8 cellular contexts compared by ENCODE assay signal in genomic region chr20:47785900-47786762, GRCh38. TPM values are rescaled to one million over a fixed set of nuclear protein-coding genes. Genes with fewer than 3 reads are reported as not detected.
DNase-seq lines count a peak whose midpoint lies in the region; ATAC-seq and TF ChIP-seq lines count a peak whose summit lies in the region.

No MANE protein-coding gene starts in this region.

- H3K27me3 ChIP-seq in RWPE2 (ENCODE audit: insufficient read depth, poor library complexity, severe bottlenecking) = no peaks in the 10 kb centered on the region

- peaks cover 30% of the 10 kb centered on the region for H3K36me3 ChIP-seq in RWPE2 (ENCODE audit: low read depth)

- ATAC-seq in RWPE2 (ENCODE audit: low read depth) (peak; percentile 65), GM21528 (IDR thresholded peaks at IDR 0.05; ENCODE audit: low FRiP score, unreplicated experiment) (no peak), HG02981 (IDR thresholded peaks at IDR 0.05; ENCODE audit: unreplicated experiment) (no peak)

- DNase-seq in Caki2 (ENCODE audit: low read depth) = peak; percentile 90
- DNase-seq in HFF-Myc (ENCODE audit: extremely low read depth, low read depth) = no peak
- DNase-seq in RWPE2 (ENCODE audit: low spot score) = no peak
- DNase-seq in ecto neural progenitor cell (ENCODE audit: low spot score) = peak; percentile 85
- DNase-seq in left kidney (ENCODE audit: low read depth, low spot score) = peak; percentile 96
- DNase-seq in stimulated activated CD8-positive, alpha-beta memory T cell treated with anti-CD3 and anti-CD28 coated beads, Interleukin-4, amount 100 ng/mL, for 48 hours = peak; percentile 37

- H3K4me3 ChIP-seq in HFF-Myc (replicated peaks; ENCODE audit: low read depth, low read length) (peak overlapping the region; percentile 39), RWPE2 (ENCODE audit: severe bottlenecking) (peak overlapping the region; percentile 93)

- peak; percentile 72 for TF ChIP-seq CTCF in HFF-Myc (IDR thresholded peaks at IDR 0.05; ENCODE audit: low read depth, low read length, missing control alignments)
- peak; percentile 100 for TF ChIP-seq CTCF in RWPE2 (IDR thresholded peaks at IDR 0.05; ENCODE audit: poor library complexity, severe bottlenecking)

- H3K4me1 ChIP-seq in RWPE2 (ENCODE audit: insufficient read depth, poor library complexity, severe bottlenecking) = peaks cover 37% of the 10 kb centered on the region

- H3K9me3 ChIP-seq in RWPE2 (ENCODE audit: severe bottlenecking) = no peaks in the 10 kb centered on the region

- in situ Hi-C loops in Caki2 (cut with HindIII; ENCODE audit: low pct_unique_long_range_greater_than_20kb, low sequenced_read_pairs) = loop anchor here (10.0 kb wide), 2 partner anchors 111 to 509 kb away; no protein-coding TSS in a partner anchor

- H3K27ac ChIP-seq in RWPE2 (ENCODE audit: poor library complexity, severe bottlenecking) = peak overlapping the region; percentile 88

RNA-seq across cellular contexts. Expression of gene SULF2, which starts 0.8 kb away (rescaled TPM):
- 4.3 and 6.0 TPM in 2 replicates for total RNA-seq in Caki2 (2014; rRNA removed; shearing (Covaris generic); ENCODE audit: low replicate concordance)

Comparison
In these comparisons a context has a peak if more than half of its experiments do, and no peak if none do; other contexts are left out.
1. DNase-seq: peak in Caki2 (single experiment), ecto neural progenitor cell (single experiment), left kidney (single experiment) and stimulated activated CD8-positive, alpha-beta memory T cell treated with anti-CD3 and anti-CD28 coated beads, Interleukin-4, amount 100 ng/mL, for 48 hours (single experiment); none in HFF-Myc (single experiment) and RWPE2 (single experiment).